8 cellular contexts compared by ENCODE assay signal in genomic region chr3:196081834-196082470, GRCh38. TPM values are rescaled to one million over a fixed set of nuclear protein-coding genes. Genes with fewer than 3 reads are reported as not detected.
DNase-seq lines count a peak whose midpoint lies in the region; ATAC-seq and TF ChIP-seq lines count a peak whose summit lies in the region.

Gene TFRC, minus strand, starts transcription at chr3:196082090. Its CDS starts 4,991 bp downstream, at chr3:196077099.

- peaks cover 0 to 29% (median 0%) of the 10 kb centered on the region in 4 donors for H3K4me1 ChIP-seq in Peyer's patch
- peaks cover 0 to 20% of the 10 kb centered on the region in 2 donors for H3K4me1 ChIP-seq in muscle layer of duodenum (ENCODE audit: control insufficient read depth in 1 of 2, insufficient read depth in 2 of 2, low read length in 2 of 2)

- ATAC-seq in GM21786 (IDR thresholded peaks at IDR 0.05; ENCODE audit: unreplicated experiment) (peak; percentile 85), esophagus mucosa (peak; percentile 98)

- no peaks in the 10 kb centered on the region for H3K9me3 ChIP-seq in KOPT-K1 (ENCODE audit: insufficient read depth, low read length, poor library complexity, severe bottlenecking)
- H3K9me3 ChIP-seq in Peyer's patch: peaks cover 0 to 4% (median 0%) of the 10 kb centered on the region in 4 donors
- no peaks in the 10 kb centered on the region for H3K9me3 ChIP-seq in muscle layer of duodenum (ENCODE audit: control insufficient read depth in 1 of 2, low read length in 2 of 2)

- H3K27ac ChIP-seq in KOPT-K1 (ENCODE audit: low read depth, low read length, poor library complexity, severe bottlenecking): peak within 1 kb of the TSS; percentile 90
- peak within 1 kb of the TSS; percentile 94 to 99 (median 96) for H3K27ac ChIP-seq in Peyer's patch
- H3K27ac ChIP-seq in muscle layer of duodenum (ENCODE audit: low read length): peak within 1 kb of the TSS; percentile 89

- H3K27me3 ChIP-seq in Peyer's patch (no peaks in the 10 kb centered on the region), muscle layer of duodenum (ENCODE audit: low read depth, low read length) (no peaks in the 10 kb centered on the region)

- H3K4me3 ChIP-seq in Peyer's patch: peak within 1 kb of the TSS; percentile 70 to 94 (median 80)
- peak within 1 kb of the TSS; percentile 84 to 98 for H3K4me3 ChIP-seq in muscle layer of duodenum (ENCODE audit: low read depth in 1 of 2, low read length in 2 of 2)

- H3K36me3 ChIP-seq in KOPT-K1 (ENCODE audit: insufficient read depth, low read length) (peaks cover 40% of the 10 kb centered on the region), Peyer's patch (peaks cover 0 to 2% (median 0%) of the 10 kb centered on the region in 3 donors), muscle layer of duodenum (ENCODE audit: control insufficient read depth in 1 of 2, insufficient read depth in 2 of 2, low read length in 2 of 2) (no peaks in the 10 kb centered on the region)

- no peak for TF ChIP-seq CTCF in Peyer's patch (IDR thresholded peaks at IDR 0.05)

- TF ChIP-seq POLR2A in Peyer's patch (IDR thresholded peaks at IDR 0.05): peak; percentile 96 to 97

- DNase-seq in DMS79 (lab: John Stamatoyannopoulos, UW) (peak; percentile 94), Peyer's patch (peak; percentile 97 to 98 (median 98))
- peak; percentile 95 to 96 for DNase-seq in activated T-cell treated with anti-CD3 and anti-CD28 coated beads, Interleukin-2, amount 50 U/mL, for 48 hours
- peak; percentile 94 for DNase-seq in stimulated activated CD8-positive, alpha-beta memory T cell treated with anti-CD3 and anti-CD28 coated beads, Interleukin-7, amount 100 ng/mL, for 24 hours (ENCODE audit: low read depth)

RNA-seq across cellular contexts. Expression of gene TFRC, which starts in this region (rescaled TPM):
- total RNA-seq in Peyer's patch (100 to 1,000 TPM; 102 to 200 (median 126) TPM), esophagus mucosa (51.3 TPM)

Comparison
In these comparisons a context has a peak if more than half of its experiments do, and no peak if none do; other contexts are left out.
1. Peak in every context shown above with its lines: DNase-seq, ATAC-seq, H3K4me3 ChIP-seq and H3K27ac ChIP-seq.